18 cellular contexts compared by ENCODE assay signal in the genomic region with DNA sequence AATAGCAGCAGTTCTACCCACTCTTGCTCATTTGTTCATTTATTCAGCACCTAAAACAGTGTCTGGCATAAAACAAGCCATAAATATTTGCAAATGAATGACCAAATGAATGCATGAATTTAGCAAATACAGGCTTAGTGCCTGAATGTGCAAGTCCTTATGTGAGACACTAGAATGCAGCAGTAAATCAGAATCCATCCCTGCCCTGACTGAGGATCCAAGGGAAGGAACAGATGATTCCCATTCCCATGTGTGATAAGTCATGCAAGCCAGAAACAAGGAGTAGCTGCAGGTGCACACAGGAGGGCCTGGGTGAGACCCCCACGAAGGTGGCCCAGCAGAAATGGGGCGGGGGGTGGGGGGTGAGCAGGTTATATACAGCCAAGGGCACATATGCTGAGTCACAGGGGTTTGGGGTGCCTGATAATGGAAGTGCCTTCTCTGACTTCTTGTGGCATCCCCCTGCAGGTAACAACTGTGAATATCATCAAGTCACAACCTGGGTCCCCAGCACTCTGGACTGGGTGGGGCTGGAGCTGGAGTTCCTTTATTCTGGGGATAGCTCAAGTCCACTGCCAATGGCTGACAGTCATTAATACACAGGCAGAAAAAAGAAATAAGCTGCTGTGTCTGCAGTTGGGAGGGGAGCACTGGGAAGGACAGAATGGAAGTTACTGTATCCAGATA.
DNase-seq lines count a peak whose midpoint lies in the region; ATAC-seq, FAIRE-seq and TF ChIP-seq lines count a peak whose summit lies in the region.
"Had no signal": no experiment of that assay in that cellular context is flagged by ENCODE, and none has a peak within 500 bp of the region (broad histone marks: within the 10 kb centered on the region; RNA-seq: fewer than 3 reads in every experiment).

No MANE protein-coding gene starts in this region.

- FAIRE-seq in endothelial cell of umbilical vein (lab: Jason Lieb, UNC): peak; percentile 46
- FAIRE-seq: HepG2 had no signal

- H3K4me3 ChIP-seq in GM23338: no peak overlapping the region
- H3K4me3 ChIP-seq in OCI-LY3 (ENCODE audit: low read length): no peak overlapping the region
- no peak overlapping the region for H3K4me3 ChIP-seq in endothelial cell of umbilical vein (replicated peaks in 1 of 3; ENCODE audit: insufficient read depth in 1 of 3, low read depth in 1 of 3, low read length in 3 of 3)
- H3K4me3 ChIP-seq in osteoblast (ENCODE audit: insufficient read depth, low read length): no peak overlapping the region
- H3K4me3 ChIP-seq in Caco-2 (ENCODE audit: low read depth, low read length): no peak overlapping the region

- H3K27me3 ChIP-seq in GM23338 (ENCODE audit: insufficient read depth) (no peaks in the 10 kb centered on the region), OCI-LY3 (ENCODE audit: low read depth, low read length) (no peaks in the 10 kb centered on the region), endothelial cell of umbilical vein (ENCODE audit: control insufficient read depth in 2 of 2, insufficient read depth in 2 of 2, low read length in 2 of 2) (no peaks in the 10 kb centered on the region), osteoblast (ENCODE audit: insufficient read depth, low read length) (no peaks in the 10 kb centered on the region), Caco-2 (replicated peaks; ENCODE audit: control insufficient read depth, insufficient read depth, low read length) (no peaks in the 10 kb centered on the region)

- H3K4me1 ChIP-seq in GM23338 (ENCODE audit: insufficient read depth): no peaks in the 10 kb centered on the region
- peaks cover 27% of the 10 kb centered on the region for H3K4me1 ChIP-seq in OCI-LY3 (ENCODE audit: low read length)
- peaks cover 17% of the 10 kb centered on the region for H3K4me1 ChIP-seq in endothelial cell of umbilical vein (ENCODE audit: control insufficient read depth, extremely low read depth, insufficient read depth, low read length)
- peaks cover 21% of the 10 kb centered on the region for H3K4me1 ChIP-seq in osteoblast (ENCODE audit: insufficient read depth, low read length)
- H3K4me1 ChIP-seq in Caco-2: no peaks in the 10 kb centered on the region

- H4K20me1 ChIP-seq in GM23338 (replicated peaks; ENCODE audit: insufficient read depth) (no peaks in the 10 kb centered on the region), OCI-LY3 (ENCODE audit: insufficient read depth, low read length) (no peaks in the 10 kb centered on the region), endothelial cell of umbilical vein (replicated peaks; ENCODE audit: control insufficient read depth, extremely low read depth, insufficient read depth, low read length) (no peaks in the 10 kb centered on the region), osteoblast (ENCODE audit: insufficient read depth, low read length) (no peaks in the 10 kb centered on the region)

- no peak overlapping the region for H3K4me2 ChIP-seq in GM23338
- no peak overlapping the region for H3K4me2 ChIP-seq in OCI-LY3 (ENCODE audit: low read length)
- H3K4me2 ChIP-seq in endothelial cell of umbilical vein (ENCODE audit: insufficient read depth, low read length): no peak overlapping the region
- H3K4me2 ChIP-seq in osteoblast (ENCODE audit: insufficient read depth, low read length): peak overlapping the region; percentile 38

- H3K9ac ChIP-seq in OCI-LY3 (ENCODE audit: low read length) (no peak overlapping the region), endothelial cell of umbilical vein (replicated peaks; ENCODE audit: extremely low read depth, insufficient read depth, low read length) (no peak overlapping the region)

- H3K4me1 Mint-ChIP-seq in GM23338 (peaks cover 5% of the 10 kb centered on the region; the same call in 1 of the 3 replicates), Caco-2 (ENCODE audit: low read depth, unreplicated experiment) (no peaks in the 10 kb centered on the region)
- H3K4me1 Mint-ChIP-seq in T-helper 2 cell treated with Interferon-gamma antibody and Interleukin-4, amounts not matched to agents 5 μg/mL and 100 μg/mL, for 36 hours (ENCODE audit: low read depth): no peaks in the 10 kb centered on the region

- intact Hi-C loops in endothelial cell of umbilical vein (cut with micrococcal nuclease): no loop called here
- intact Hi-C loops in Caco-2 (cut with micrococcal nuclease; ENCODE audit: unreplicated experiment): no loop called here

- no peak for TF ChIP-seq POLR2A in endothelial cell of umbilical vein (IDR thresholded peaks at IDR 0.05; ENCODE audit: low read depth, low read length)

- no peaks in the 10 kb centered on the region for H3K36me3 Mint-ChIP-seq in GM23338 (ENCODE audit: low read depth)
- H3K36me3 Mint-ChIP-seq in T-helper 2 cell treated with Interferon-gamma antibody and Interleukin-4, amounts not matched to agents 5 μg/mL and 100 μg/mL, for 36 hours (ENCODE audit: low read depth): no peaks in the 10 kb centered on the region
- no peaks in the 10 kb centered on the region for H3K36me3 Mint-ChIP-seq in Caco-2 (ENCODE audit: insufficient read depth, unreplicated experiment)

- H3K9me3 ChIP-seq in OCI-LY3 (ENCODE audit: insufficient read depth, low read length): no peaks in the 10 kb centered on the region
- no peaks in the 10 kb centered on the region for H3K9me3 ChIP-seq in endothelial cell of umbilical vein (replicated peaks; ENCODE audit: control insufficient read depth, insufficient read depth, low read length)
- H3K9me3 ChIP-seq in osteoblast (ENCODE audit: low read depth, low read length): no peaks in the 10 kb centered on the region
- no peaks in the 10 kb centered on the region for H3K9me3 ChIP-seq in Caco-2

- H3K4me3 Mint-ChIP-seq in GM23338 (no peak overlapping the region), Caco-2 (ENCODE audit: unreplicated experiment) (no peak overlapping the region)
- H3K4me3 Mint-ChIP-seq in T-helper 2 cell treated with Interferon-gamma antibody and Interleukin-4, amounts not matched to agents 5 μg/mL and 100 μg/mL, for 36 hours: no peak overlapping the region

- H3K9me3 Mint-ChIP-seq in GM23338 (no peaks in the 10 kb centered on the region), Caco-2 (ENCODE audit: unreplicated experiment) (no peaks in the 10 kb centered on the region)
- no peaks in the 10 kb centered on the region for H3K9me3 Mint-ChIP-seq in T-helper 2 cell treated with Interferon-gamma antibody and Interleukin-4, amounts not matched to agents 5 μg/mL and 100 μg/mL, for 36 hours

- BruUV-seq in endothelial cell of umbilical vein (replicated peaks; lab: Mats Ljungman, UMichigan) (no TSS peak), Caco-2 (replicated peaks; lab: Mats Ljungman, UMichigan) (no TSS peak)

- H2AFZ ChIP-seq in GM23338: peak overlapping the region; percentile 63
- H2AFZ ChIP-seq in OCI-LY3 (ENCODE audit: low read depth, low read length): no peak overlapping the region
- H2AFZ ChIP-seq in endothelial cell of umbilical vein (ENCODE audit: low read depth, low read length): no peak overlapping the region
- peak overlapping the region; percentile 52 for H2AFZ ChIP-seq in osteoblast (ENCODE audit: low read length)

- TF ChIP-seq CTCF in GM23338 (conservative IDR thresholded peaks at IDR 0.05; ENCODE audit: low read depth in 2 of 2): peak in 1 of 2 experiments; percentile 17; a peak in 1 of 4 replicates
- 0 out of 2 replicates have a peak, but pooled peaks have one; percentile 4 for TF ChIP-seq CTCF in OCI-LY3 (IDR thresholded peaks at IDR 0.05; ENCODE audit: low read depth, low read length)
- no peak for TF ChIP-seq CTCF in endothelial cell of umbilical vein (IDR thresholded peaks at IDR 0.05; ENCODE audit: extremely low read depth in 1 of 2, insufficient read depth in 1 of 2, low read depth in 1 of 2, low read length in 2 of 2)
- no peak for TF ChIP-seq CTCF in osteoblast (IDR thresholded peaks at IDR 0.05; ENCODE audit: extremely low read depth, low read depth, low read length)
- TF ChIP-seq CTCF in Caco-2 (IDR thresholded peaks at IDR 0.05; ENCODE audit: insufficient read depth in 1 of 2, low read depth in 1 of 2, low read length in 1 of 2, severe bottlenecking in 1 of 2, unreplicated experiment in 1 of 2): no peak

- H3K9me2 ChIP-seq in GM23338 (ENCODE audit: insufficient read depth): no peaks in the 10 kb centered on the region; the same call in 1 of the 2 replicates

- H3K27ac Mint-ChIP-seq in GM23338 (no peak overlapping the region; the same call in 1 of the 2 replicates), Caco-2 (ENCODE audit: unreplicated experiment) (no peak overlapping the region)
- H3K27ac Mint-ChIP-seq in T-helper 2 cell treated with Interferon-gamma antibody and Interleukin-4, amounts not matched to agents 5 μg/mL and 100 μg/mL, for 36 hours: no peak overlapping the region

- POLR2A ChIA-PET in endothelial cell of umbilical vein (lab: Charles Lee): no interaction called here
- POLR2A ChIA-PET in Caco-2 (lab: Charles Lee): no interaction called here

- H3K27me3 Mint-ChIP-seq in GM23338 (ENCODE audit: insufficient read depth, low read depth, poor library complexity): peaks cover 6% of the 10 kb centered on the region
- no peaks in the 10 kb centered on the region for H3K27me3 Mint-ChIP-seq in T-helper 2 cell treated with Interferon-gamma antibody and Interleukin-4, amounts not matched to agents 5 μg/mL and 100 μg/mL, for 36 hours (ENCODE audit: low read depth)
- peaks cover 10% of the 10 kb centered on the region for H3K27me3 Mint-ChIP-seq in Caco-2 (ENCODE audit: insufficient read depth, unreplicated experiment)

- no peak overlapping the region for H3K27ac ChIP-seq in GM23338 (ENCODE audit: low read depth)
- H3K27ac ChIP-seq in OCI-LY3 (ENCODE audit: low read length): no peak overlapping the region
- H3K27ac ChIP-seq in endothelial cell of umbilical vein (ENCODE audit: insufficient read depth, low read depth, low read length): no peak overlapping the region
- no peak overlapping the region for H3K27ac ChIP-seq in osteoblast (ENCODE audit: low read depth, low read length)

- ATAC-seq in GM23338: peak; percentile 71
- no peak for ATAC-seq in GM18873 (IDR thresholded peaks at IDR 0.05; ENCODE audit: low FRiP score, unreplicated experiment)
- ATAC-seq: HepG2 had no signal

- no peaks in the 10 kb centered on the region for H3F3A ChIP-seq in GM23338 (replicated peaks; ENCODE audit: low read depth)

- DNase-seq in GM23338 (ENCODE audit: low spot score) (peak; percentile 43), endothelial cell of umbilical vein (ENCODE audit: low read depth, low spot score) (no peak), osteoblast (ENCODE audit: insufficient read length, low spot score, missing footprints) (no peak), DMS153 (lab: John Stamatoyannopoulos, UW) (no peak), Caco-2 (no peak)
- DNase-seq in T-helper 2 cell treated with Interferon-gamma antibody and Interleukin-4, amounts not matched to agents 5 μg/mL and 100 μg/mL, for 36 hours (ENCODE audit: low spot score): no peak
- DNase-seq: C1 segment of cervical spinal cord, GDM1, GOT3, KG1, NCI-H1105 treated with DMSO at 0.1 percent for 48 hours, NCI-H1694, NCI-H510A, NCI-H774, SHP77 treated with DMSO at 0.1 percent for 48 hours had no signal

- H3K9me1 ChIP-seq in endothelial cell of umbilical vein (replicated peaks; ENCODE audit: control insufficient read depth, extremely low read depth, insufficient read depth, low read length): no peaks in the 10 kb centered on the region

- H3K79me2 ChIP-seq in GM23338 (replicated peaks; ENCODE audit: insufficient read depth) (no peaks in the 10 kb centered on the region), OCI-LY3 (ENCODE audit: low read length) (no peaks in the 10 kb centered on the region), endothelial cell of umbilical vein (ENCODE audit: control insufficient read depth, insufficient read depth, low read length) (no peaks in the 10 kb centered on the region), osteoblast (ENCODE audit: insufficient read depth, low read length) (no peaks in the 10 kb centered on the region)

- dilution Hi-C loops in endothelial cell of umbilical vein (cut with MboI; ENCODE audit: extremely low pct_ligation_motif_present, low sequenced_read_pairs): no loop called here

- CTCF ChIA-PET in endothelial cell of umbilical vein (lab: Charles Lee): interaction anchor here (1.2 to 1.3 kb wide), 2 partner anchors 8 to 28 kb away, joined by 3 read pairs; no protein-coding TSS in a partner anchor
- CTCF ChIA-PET in Caco-2 (lab: Charles Lee): no interaction called here

- H3K36me3 ChIP-seq in GM23338 (ENCODE audit: insufficient read depth): no peaks in the 10 kb centered on the region; the same call in 1 of the 2 replicates
- H3K36me3 ChIP-seq in OCI-LY3 (replicated peaks; ENCODE audit: low read depth, low read length): no peaks in the 10 kb centered on the region
- H3K36me3 ChIP-seq in endothelial cell of umbilical vein (ENCODE audit: control insufficient read depth in 2 of 2, extremely low read depth in 1 of 2, insufficient read depth in 2 of 2, low read length in 2 of 2): no peaks in the 10 kb centered on the region
- no peaks in the 10 kb centered on the region for H3K36me3 ChIP-seq in osteoblast (ENCODE audit: insufficient read depth, low read length)
- H3K36me3 ChIP-seq in Caco-2 (ENCODE audit: control insufficient read depth, insufficient read depth, low read length): no peaks in the 10 kb centered on the region

Comparison
In these comparisons a context has a peak if more than half of its experiments do, and no peak if none do; other contexts are left out.
1. H2AFZ ChIP-seq: peak in GM23338 (single experiment) and osteoblast (single experiment); none in OCI-LY3 (single experiment) and endothelial cell of umbilical vein (single experiment).